1 cellular context compared by ENCODE assay signal in genomic region chr5:97425511-97425910, GRCh38.
TF ChIP-seq lines count a peak whose summit lies in the region.

No MANE protein-coding gene starts in this region.

TF ChIP-seq in endothelial cell of umbilical vein, 7 proteins besides CTCF, POLR2A, EP300 and RAD21 (continued from another document):
- TF ChIP-seq MAX (IDR thresholded peaks at IDR 0.05; ENCODE audit: insufficient read depth, insufficient read length) = no peak
- no peak for TF ChIP-seq EZH2 (IDR thresholded peaks at IDR 0.05; ENCODE audit: borderline replicate concordance, low read depth, low read length, severe bottlenecking)
- no peak for TF ChIP-seq MYC (IDR thresholded peaks at IDR 0.05; ENCODE audit: low read depth, low read length)
- no peak for TF ChIP-seq GATA2 (IDR thresholded peaks at IDR 0.05; ENCODE audit: insufficient read depth, insufficient read length, low read depth, low read length)
- TF ChIP-seq JUN (IDR thresholded peaks at IDR 0.05; ENCODE audit: borderline replicate concordance, insufficient read depth, insufficient read length, low read depth) = no peak
- TF ChIP-seq POLR2AphosphoS5 (IDR thresholded peaks at IDR 0.05; ENCODE audit: insufficient read depth, low read depth, low read length) = no peak
TF ChIP-seq in endothelial cell of umbilical vein: peak in this region for 0.
